8 cellular contexts compared by ENCODE assay signal in the genomic region with DNA sequence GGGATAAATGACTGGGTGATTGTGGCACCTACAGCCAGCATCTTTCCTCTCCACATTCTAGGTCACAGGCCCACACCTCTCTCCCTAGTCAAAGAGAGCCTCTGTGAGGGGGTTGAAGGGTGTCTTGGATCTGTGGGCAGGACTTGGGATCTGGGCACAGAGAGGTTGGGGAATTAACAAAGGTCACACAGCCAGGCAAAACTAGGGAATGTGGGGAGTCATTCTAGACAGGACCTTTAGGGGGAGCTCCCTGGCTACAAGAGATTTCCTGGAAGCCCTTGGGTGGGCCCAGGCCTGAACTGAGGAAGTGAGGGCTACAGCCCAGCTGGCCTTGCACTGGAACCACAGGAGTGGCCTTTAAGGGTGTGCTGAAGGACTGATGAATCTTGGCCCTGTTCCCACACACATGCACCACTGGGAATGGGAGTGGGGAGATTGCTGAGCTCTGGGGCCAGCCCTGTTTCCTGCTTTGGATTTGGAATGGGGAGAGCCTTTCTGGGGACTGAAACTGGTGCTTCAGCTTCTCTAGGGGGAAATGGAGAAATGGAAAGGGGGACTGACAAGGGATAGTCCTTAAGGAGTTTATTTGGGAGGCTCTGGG. TPM values are rescaled to one million over a fixed set of nuclear protein-coding genes. Genes with fewer than 3 reads are reported as not detected.
A peak's percentile ranks its signal among the peaks of the same experiment; 100 is the strongest.
DNase-seq lines count a peak whose midpoint lies in the region; ATAC-seq and TF ChIP-seq lines count a peak whose summit lies in the region.

No MANE protein-coding gene starts in this region.

- no peak overlapping the region for H3K4me2 ChIP-seq in osteoblast (ENCODE audit: insufficient read depth, low read length)

- H3K4me3 ChIP-seq in osteoblast (ENCODE audit: insufficient read depth, low read length) = no peak overlapping the region

- peak overlapping the region; percentile 66 for H3K27ac ChIP-seq in osteoblast (ENCODE audit: low read depth, low read length)

- H3K4me1 Mint-ChIP-seq in activated T-cell treated with anti-CD3 and anti-CD28 coated beads, Interleukin-2, amount 50 U/mL, for 72 hours (ENCODE audit: low read depth) = peaks cover 42% of the 10 kb centered on the region

- TF ChIP-seq CTCF in AG09319 (IDR thresholded peaks at IDR 0.05; ENCODE audit: low read depth, low read length) (peak; percentile 76), GM12872 (IDR thresholded peaks at IDR 0.05; ENCODE audit: insufficient read depth, low read depth, low read length) (peak; percentile 82), osteoblast (IDR thresholded peaks at IDR 0.05; ENCODE audit: extremely low read depth, low read depth, low read length) (peak; percentile 73)

- H3K9me3 ChIP-seq in osteoblast (ENCODE audit: low read depth, low read length) = no peaks in the 10 kb centered on the region

- H3K4me1 ChIP-seq in osteoblast (ENCODE audit: insufficient read depth, low read length) = peaks cover 48% of the 10 kb centered on the region

- H3K9me3 Mint-ChIP-seq in activated T-cell treated with anti-CD3 and anti-CD28 coated beads, Interleukin-2, amount 50 U/mL, for 72 hours = no peaks in the 10 kb centered on the region

- H3K4me3 Mint-ChIP-seq in activated T-cell treated with anti-CD3 and anti-CD28 coated beads, Interleukin-2, amount 50 U/mL, for 72 hours = peak overlapping the region; percentile 75 to 82

- no peaks in the 10 kb centered on the region for H3K36me3 ChIP-seq in osteoblast (ENCODE audit: insufficient read depth, low read length)

- H4K20me1 ChIP-seq in osteoblast (ENCODE audit: insufficient read depth, low read length) = peaks cover 5% of the 10 kb centered on the region

- no peak for ATAC-seq in activated T-cell treated with anti-CD3 and anti-CD28 coated beads, Interleukin-2, amount 50 U/mL, for 72 hours (replicated peaks in 1 of 2)
- no peak for ATAC-seq in HG03354 (IDR thresholded peaks at IDR 0.05; ENCODE audit: poor library complexity, severe bottlenecking, unreplicated experiment)
- no peak for ATAC-seq in GM19023 (IDR thresholded peaks at IDR 0.05; ENCODE audit: unreplicated experiment)

- peaks cover 12% of the 10 kb centered on the region for H3K79me2 ChIP-seq in osteoblast (ENCODE audit: insufficient read depth, low read length)

- peak; percentile 93 for DNase-seq in AG09319 (ENCODE audit: extremely low read depth, low read depth)
- peak; percentile 73 for DNase-seq in NCI-H2196 treated with DMSO at 0.1 percent for 48 hours (lab: John Stamatoyannopoulos, UW; ENCODE audit: unreplicated experiment)
- no peak for DNase-seq in activated T-cell treated with anti-CD3 and anti-CD28 coated beads, Interleukin-2, amount 50 U/mL, for 72 hours
- DNase-seq in foreskin melanocyte = peak; percentile 77
- DNase-seq in osteoblast (ENCODE audit: insufficient read length, low spot score, missing footprints) = peak; percentile 97

- H2AFZ ChIP-seq in osteoblast (ENCODE audit: low read length) = no peak overlapping the region

- no peaks in the 10 kb centered on the region for H3K27me3 Mint-ChIP-seq in activated T-cell treated with anti-CD3 and anti-CD28 coated beads, Interleukin-2, amount 50 U/mL, for 72 hours (ENCODE audit: low read depth)

- H3K27me3 ChIP-seq in osteoblast (ENCODE audit: insufficient read depth, low read length) = no peaks in the 10 kb centered on the region

- peak overlapping the region; percentile 77 for H3K27ac Mint-ChIP-seq in activated T-cell treated with anti-CD3 and anti-CD28 coated beads, Interleukin-2, amount 50 U/mL, for 72 hours

- peaks cover 0 to 4% of the 10 kb centered on the region in 2 donors for H3K36me3 Mint-ChIP-seq in activated T-cell treated with anti-CD3 and anti-CD28 coated beads, Interleukin-2, amount 50 U/mL, for 72 hours (ENCODE audit: insufficient read depth in 2 of 2)

RNA-seq across cellular contexts. Expression of gene CXXC5, which starts 12.4 kb away (rescaled TPM):
- 1 to 10 TPM; 1.2 to 1.9 TPM for total RNA-seq in activated T-cell treated with anti-CD3 and anti-CD28 coated beads, Interleukin-2, amount 50 U/mL, for 72 hours
- 186 and 210 TPM in 2 replicates for total RNA-seq in osteoblast

Comparison
In these comparisons a context has a peak if more than half of its experiments do, and no peak if none do; other contexts are left out.
1. DNase-seq: peak in AG09319 (single experiment), NCI-H2196 treated with DMSO at 0.1 percent for 48 hours (single experiment), foreskin melanocyte (single experiment) and osteoblast (single experiment); none in activated T-cell treated with anti-CD3 and anti-CD28 coated beads, Interleukin-2, amount 50 U/mL, for 72 hours (0 of 2).
2. RNA of gene CXXC5, which starts 12.4 kb away (total RNA-seq): 186 to 210 TPM in osteoblast; 1.2 to 1.9 TPM in activated T-cell treated with anti-CD3 and anti-CD28 coated beads, Interleukin-2, amount 50 U/mL, for 72 hours; every median in the first group is over 10 times any median in the second.
3. Peak in every context shown above with its lines, with median percentiles within 50 percentile points of each other: CTCF ChIP-seq.